1 cellular context compared by ENCODE assay signal in genomic region chr5:3030511-3031165, GRCh38.
TF ChIP-seq lines count a peak whose summit lies in the region.

No MANE protein-coding gene starts in this region.

TF ChIP-seq in H1, 55 proteins besides CTCF, POLR2A, EP300 and RAD21:
- TF ChIP-seq TEAD4 (IDR thresholded peaks at IDR 0.05; ENCODE audit: low read depth, low read length) (no peak), GTF2F1 (IDR thresholded peaks at IDR 0.05; ENCODE audit: borderline replicate concordance, low read depth, low read length) (no peak), PHF8 (conservative IDR thresholded peaks at IDR 0.05; ENCODE audit: low read depth, low read length) (no peak), SP1 (IDR thresholded peaks at IDR 0.05; ENCODE audit: low read depth, low read length) (no peak), TCF12 (IDR thresholded peaks at IDR 0.05; ENCODE audit: low read depth, low read length) (no peak), MAFK (IDR thresholded peaks at IDR 0.05; ENCODE audit: low read depth, low read length) (no peak), ZNF274 (IDR thresholded peaks at IDR 0.05; ENCODE audit: borderline replicate concordance, extremely low read depth, low read length) (no peak), RXRA (IDR thresholded peaks at IDR 0.05; ENCODE audit: insufficient read depth, low read depth, low read length) (no peak), EGR1 (IDR thresholded peaks at IDR 0.05; ENCODE audit: borderline replicate concordance, low read depth, low read length) (no peak), POU5F1 (IDR thresholded peaks at IDR 0.05; ENCODE audit: low read depth, low read length) (no peak)
